8 cellular contexts compared by ENCODE assay signal in the genomic region with DNA sequence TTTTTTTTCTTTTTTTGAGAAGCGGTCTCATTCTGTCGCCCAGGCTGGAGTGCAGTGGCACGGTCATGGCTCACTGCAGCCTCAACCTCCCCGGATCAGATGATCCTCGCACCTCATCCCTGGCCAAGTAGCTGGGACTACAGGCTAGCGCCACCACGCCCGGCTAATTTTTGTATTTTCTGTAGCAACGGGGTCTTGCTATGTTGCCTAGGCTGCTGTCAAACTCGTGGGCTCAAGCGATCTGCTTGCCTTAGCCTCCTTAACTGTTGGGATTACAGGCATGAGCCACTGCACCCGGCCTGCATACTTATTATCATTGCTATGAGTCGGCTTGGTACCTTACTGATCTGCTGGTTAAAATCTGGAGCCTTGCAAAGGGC.
DNase-seq lines count a peak whose midpoint lies in the region; ATAC-seq, FAIRE-seq and TF ChIP-seq lines count a peak whose summit lies in the region.

No MANE protein-coding gene starts in this region.

- in situ Hi-C loops in HAP-1 (cut with MboI; ENCODE audit: low sequenced_read_pairs): no loop called here

- H3K9me3 ChIP-seq in HAP-1 (no peaks in the 10 kb centered on the region), neutrophil (no peaks in the 10 kb centered on the region)

- H3K27me3 ChIP-seq in HAP-1 (ENCODE audit: low read depth): no peaks in the 10 kb centered on the region
- no peaks in the 10 kb centered on the region for H3K27me3 ChIP-seq in neutrophil

- H3K4me3 ChIP-seq in HAP-1 (peak overlapping the region; percentile 86), WI38 (ENCODE audit: low read depth, low read length) (peak overlapping the region; percentile 82), neutrophil (ENCODE audit: low read depth in 1 of 2, low read length in 1 of 2) (peak overlapping the region; percentile 69)

- peak; percentile 22 for DNase-seq in Ammon's horn (ENCODE audit: low spot score)
- DNase-seq in HAP-1 (ENCODE audit: low spot score in 2 of 2): peak in 1 of 2 experiments; percentile 36
- DNase-seq in fibroblast of gingiva (ENCODE audit: low read depth): peak; percentile 13
- DNase-seq in GDM1 (lab: John Stamatoyannopoulos, UW): no peak
- no peak for DNase-seq in urothelium cell line (ENCODE audit: low spot score)

- FAIRE-seq in urothelium cell line (lab: Jason Lieb, UNC): no peak

- H3K27ac ChIP-seq in neutrophil: peak overlapping the region; percentile 57

- H3K4me1 ChIP-seq in HAP-1: peaks cover 19% of the 10 kb centered on the region
- H3K4me1 ChIP-seq in neutrophil (ENCODE audit: control insufficient read depth in 1 of 2, insufficient read depth in 1 of 2, low read depth in 1 of 2, low read length in 1 of 2): peaks cover 17 to 21% of the 10 kb centered on the region in 2 experiments

- no peak for ATAC-seq in HG02884 (IDR thresholded peaks at IDR 0.05; ENCODE audit: unreplicated experiment)

- TF ChIP-seq CTCF in WI38 (IDR thresholded peaks at IDR 0.05; ENCODE audit: low read depth, low read length) (no peak), neutrophil (IDR thresholded peaks at IDR 0.05) (no peak)

- H3K36me3 ChIP-seq in HAP-1 (replicated peaks) (peaks cover 50% of the 10 kb centered on the region), neutrophil (peaks cover 13% of the 10 kb centered on the region)

Comparison
In these comparisons a context has a peak if more than half of its experiments do, and no peak if none do; other contexts are left out.
1. DNase-seq: peak in Ammon's horn (single experiment) and fibroblast of gingiva (single experiment); none in GDM1 (single experiment) and urothelium cell line (single experiment).
2. Peak in every context shown above with its lines, with median percentiles within 50 percentile points of each other: H3K4me3 ChIP-seq.